In the genomic region with DNA sequence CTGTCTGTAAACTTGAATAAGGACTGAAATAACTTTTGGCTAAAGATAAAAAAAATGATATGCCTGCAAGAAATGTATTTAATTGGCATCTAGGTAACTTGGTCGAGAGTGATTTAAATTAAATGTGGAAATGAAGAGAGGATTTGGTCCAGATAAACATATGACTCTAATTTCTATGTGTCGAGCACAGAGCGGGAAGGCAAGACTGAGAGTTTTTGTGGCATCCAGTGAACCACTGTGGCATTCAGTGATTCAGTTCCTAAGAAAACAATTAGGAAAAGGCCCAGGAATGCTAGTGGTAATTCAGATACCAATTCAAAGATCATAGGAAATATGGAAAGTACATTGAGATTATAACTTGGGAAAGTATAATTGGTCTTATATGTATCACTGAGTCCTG, we compare ENCODE assay signal across 15 cellular contexts. TPM values are rescaled to one million over a fixed set of nuclear protein-coding genes. Genes with fewer than 3 reads are reported as not detected.
DNase-seq lines count a peak whose midpoint lies in the region; ATAC-seq and TF ChIP-seq lines count a peak whose summit lies in the region.
"Had no signal": no experiment of that assay in that cellular context is flagged by ENCODE, and none has a peak within 500 bp of the region (broad histone marks: within the 10 kb centered on the region; RNA-seq: fewer than 3 reads in every experiment).

No MANE protein-coding gene starts in this region.

- H3K36me3 ChIP-seq in MG63 (no peaks in the 10 kb centered on the region), fibroblast of lung (ENCODE audit: control insufficient read depth, insufficient read depth, low read length) (no peaks in the 10 kb centered on the region), skeletal muscle satellite cell (ENCODE audit: insufficient read depth, low read length) (no peaks in the 10 kb centered on the region)
- H3K36me3 ChIP-seq: heart right ventricle, left ventricle myocardium inferior, sigmoid colon had no signal

- H4K20me1 ChIP-seq in fibroblast of lung (ENCODE audit: control insufficient read depth, extremely low read depth, insufficient read depth, low read length): no peaks in the 10 kb centered on the region

- H3K4me2 ChIP-seq in fibroblast of lung (ENCODE audit: extremely low read depth, insufficient read depth, low read length) (no peak overlapping the region), skeletal muscle satellite cell (ENCODE audit: low read length) (peak overlapping the region; percentile 13)

- H3K4me3 ChIP-seq in MG63 (no peak overlapping the region), fibroblast of lung (replicated peaks in 1 of 4; ENCODE audit: control extremely low read depth in 1 of 4, insufficient read depth in 1 of 4, low read depth in 3 of 4, low read length in 4 of 4) (no peak overlapping the region), skeletal muscle satellite cell (ENCODE audit: low read length) (no peak overlapping the region)
- H3K4me3 ChIP-seq: heart right ventricle, left ventricle myocardium inferior, sigmoid colon had no signal

- H3K4me1 ChIP-seq in fibroblast of lung (ENCODE audit: control insufficient read depth, extremely low read depth, insufficient read depth, low read length) (peaks cover 4% of the 10 kb centered on the region), skeletal muscle satellite cell (ENCODE audit: control insufficient read depth, insufficient read depth, low read length) (peaks cover 18% of the 10 kb centered on the region)
- H3K4me1 ChIP-seq: heart right ventricle, left ventricle myocardium inferior, sigmoid colon had no signal

- no peaks in the 10 kb centered on the region for H3K79me2 ChIP-seq in fibroblast of lung (ENCODE audit: control insufficient read depth, insufficient read depth, low read length)

- no peak for ATAC-seq in HG03139 (IDR thresholded peaks at IDR 0.05; ENCODE audit: unreplicated experiment)
- ATAC-seq: heart right ventricle had no signal

- TF ChIP-seq CTCF in fibroblast of lung (conservative IDR thresholded peaks at IDR 0.05 in 1 of 2, IDR thresholded peaks at IDR 0.05 in 1 of 2; ENCODE audit: low read depth in 1 of 2, low read length in 2 of 2): no peak

- H3K27ac ChIP-seq in fibroblast of lung (ENCODE audit: insufficient read depth, low read length): no peak overlapping the region
- H3K27ac ChIP-seq: heart right ventricle, left ventricle myocardium inferior, sigmoid colon had no signal

- H3K27me3 ChIP-seq in MG63 (no peaks in the 10 kb centered on the region), fibroblast of lung (ENCODE audit: control insufficient read depth, insufficient read depth, low read length) (no peaks in the 10 kb centered on the region), skeletal muscle satellite cell (ENCODE audit: control insufficient read depth, insufficient read depth, low read length) (no peaks in the 10 kb centered on the region)
- H3K27me3 ChIP-seq: heart right ventricle, sigmoid colon had no signal

- peak; percentile 34 for DNase-seq in GM03348 (ENCODE audit: low spot score)
- DNase-seq in MG63: peak; percentile 5
- DNase-seq in fibroblast of lung (ENCODE audit: low read depth in 2 of 2): peak; percentile 39 to 81
- no peak for DNase-seq in activated gamma-delta T cell (lab: John Stamatoyannopoulos, UW)
- DNase-seq in activated CD4-positive, alpha-beta T cell treated with anti-CD3 and anti-CD28 coated beads for 4 hours: no peak
- DNase-seq: activated CD8-positive, alpha-beta memory T cell treated with anti-CD3 and anti-CD28 coated beads, Interleukin-2, amount 50 U/mL, for 48 hours; cortex of kidney; DMS53; heart right ventricle; left ventricle myocardium inferior; NCI-H1694; sigmoid colon; substantia nigra had no signal

- H2AFZ ChIP-seq in fibroblast of lung (ENCODE audit: low read length): no peak overlapping the region

- H3K9ac ChIP-seq in fibroblast of lung (ENCODE audit: insufficient read depth, low read length) (no peak overlapping the region), skeletal muscle satellite cell (ENCODE audit: low read depth, low read length) (no peak overlapping the region)

- H3K9me3 ChIP-seq in MG63: no peaks in the 10 kb centered on the region
- no peaks in the 10 kb centered on the region for H3K9me3 ChIP-seq in fibroblast of lung (ENCODE audit: control insufficient read depth, insufficient read depth, low read depth, low read length)
- H3K9me3 ChIP-seq in skeletal muscle satellite cell (replicated peaks; ENCODE audit: low read length): no peaks in the 10 kb centered on the region
- H3K9me3 ChIP-seq: heart right ventricle, left ventricle myocardium inferior, sigmoid colon had no signal

RNA-seq across cellular contexts. Expression of a gene that starts 39.6 kb away (rescaled TPM):
- total RNA-seq in MG63 (2014; rRNA removed; shearing (Covaris generic); ENCODE audit: low replicate concordance): 1.8 TPM in 2 replicates
- 5.9 and 19.8 TPM in 2 replicates for total RNA-seq in fibroblast of lung
- polyA plus RNA-seq in fibroblast of lung: 3.7 and 5.2 TPM in 2 replicates
- polyA plus RNA-seq in fibroblast of lung (2012): 1.9 and 2.8 TPM in 2 replicates
- 11.7 and 13.2 TPM in 2 replicates for polyA minus RNA-seq in fibroblast of lung (ENCODE audit: low replicate concordance)
- 0.66 and 2.5 TPM in 2 replicates for total RNA-seq in skeletal muscle satellite cell (2012; rRNA removed)

Comparison
In these comparisons a context has a peak if more than half of its experiments do, and no peak if none do; other contexts are left out.
1. DNase-seq: peak in GM03348 (single experiment), MG63 (single experiment) and fibroblast of lung (2 of 2); none in activated gamma-delta T cell (single experiment) and activated CD4-positive, alpha-beta T cell treated with anti-CD3 and anti-CD28 coated beads for 4 hours (0 of 2).